ENCODE assay signal across 9 cellular contexts in genomic region chr16:56625943-56626654, GRCh38. TPM values are rescaled to one million over a fixed set of nuclear protein-coding genes. Genes with fewer than 3 reads are reported as not detected.
DNase-seq lines count a peak whose midpoint lies in the region; ATAC-seq, FAIRE-seq and TF ChIP-seq lines count a peak whose summit lies in the region.
"Had no signal": no experiment of that assay in that cellular context is flagged by ENCODE, and none has a peak within 500 bp of the region (broad histone marks: within the 10 kb centered on the region; RNA-seq: fewer than 3 reads in every experiment).

No MANE protein-coding gene starts in this region.

- H3K9me3 Mint-ChIP-seq in naive thymus-derived CD8-positive, alpha-beta T cell = no peaks in the 10 kb centered on the region

- H4K20me1 ChIP-seq in PC-9 (ENCODE audit: insufficient read depth) = no peaks in the 10 kb centered on the region

- DNase-seq in GM06990 (ENCODE audit: extremely low read depth, insufficient read length) (no peak), PC-9 (no peak), epithelial cell of proximal tubule (ENCODE audit: low read depth) (no peak), frontal cortex (ENCODE audit: low spot score in 2 of 2) (no peak), NCI-H1105 (lab: John Stamatoyannopoulos, UW) (no peak)
- DNase-seq in naive thymus-derived CD8-positive, alpha-beta T cell = no peak

- H3K27ac ChIP-seq in PC-9 = no peak overlapping the region

- peaks cover 0 to 2% (median 0%) of the 10 kb centered on the region in 3 donors for H3K36me3 Mint-ChIP-seq in naive thymus-derived CD8-positive, alpha-beta T cell

- peak; percentile 42 to 43 for ATAC-seq in naive thymus-derived CD8-positive, alpha-beta T cell
- ATAC-seq in GM18858 (IDR thresholded peaks at IDR 0.05; ENCODE audit: unreplicated experiment) = no peak
- ATAC-seq in GM21529 (IDR thresholded peaks at IDR 0.05; ENCODE audit: unreplicated experiment) = no peak

- no peak overlapping the region for H3K4me2 ChIP-seq in PC-9

- no peaks in the 10 kb centered on the region for H3K9me3 ChIP-seq in PC-9 (ENCODE audit: insufficient read depth, low read depth)

- CTCF ChIA-PET in PC-9 (lab: Charles Lee) = interaction anchor here (0.7 kb wide), 1 partner anchor 49 kb away, joined by 4 read pairs; no protein-coding TSS in a partner anchor

- no peak overlapping the region for H2AFZ ChIP-seq in PC-9

- intact Hi-C loops in PC-9 (cut with micrococcal nuclease; ENCODE audit: unreplicated experiment) = loop anchor here (2.0 kb wide), 1 partner anchor 19 kb away; no protein-coding TSS in a partner anchor

- FAIRE-seq in frontal cortex (lab: Jason Lieb, UNC) = no peak
- FAIRE-seq: K562 had no signal

- TSS peak; percentile 94 for BruUV-seq in PC-9 (replicated peaks; lab: Mats Ljungman, UMichigan)

- H3K4me1 ChIP-seq in PC-9 (replicated peaks; ENCODE audit: insufficient read depth) = peaks cover 17% of the 10 kb centered on the region

- TF ChIP-seq CTCF in GM06990 (IDR thresholded peaks at IDR 0.05; ENCODE audit: insufficient read depth, low read length, poor library complexity, severe bottlenecking) (no peak), PC-9 (conservative IDR thresholded peaks at IDR 0.05) (no peak), epithelial cell of proximal tubule (conservative IDR thresholded peaks at IDR 0.05; ENCODE audit: low read depth, low read length) (no peak)

- peaks cover 3 to 22% (median 12%) of the 10 kb centered on the region in 5 donors for H3K27me3 Mint-ChIP-seq in naive thymus-derived CD8-positive, alpha-beta T cell

- H3K9me2 ChIP-seq in PC-9 (ENCODE audit: insufficient read depth) = no peaks in the 10 kb centered on the region

- H3K4me3 ChIP-seq in GM06990 (replicated peaks; ENCODE audit: low read depth, low read length) (peak overlapping the region; percentile 59), PC-9 (no peak overlapping the region), epithelial cell of proximal tubule (ENCODE audit: low read depth, low read length) (peak overlapping the region; percentile 63)
- H3K4me3 ChIP-seq: K562 had no signal

- H3K36me3 ChIP-seq in GM06990 (ENCODE audit: control insufficient read depth, insufficient read depth, low read length) (no peaks in the 10 kb centered on the region), PC-9 (ENCODE audit: low read depth) (no peaks in the 10 kb centered on the region)

- peaks cover 8% of the 10 kb centered on the region; the same call in 1 of the 2 replicates for H3F3A ChIP-seq in PC-9 (ENCODE audit: insufficient read depth, low read depth)

- H3K27ac Mint-ChIP-seq in naive thymus-derived CD8-positive, alpha-beta T cell = peak overlapping the region in 9 of 10 donors; percentile 52 to 90 (median 83)

- POLR2A ChIA-PET in PC-9 (lab: Charles Lee; ENCODE audit: unreplicated experiment) = interaction anchor here (0.7 kb wide), 1 partner anchor 407 kb away, joined by 7 read pairs; no protein-coding TSS in a partner anchor
- POLR2A ChIA-PET in naive thymus-derived CD8-positive, alpha-beta T cell (lab: Charles Lee) = interaction anchor here (1.1 to 6.7 kb wide), 3 partner anchors 16 to 18 kb away, joined by 3 to 50 read pairs (median 6); partner anchors contain the start of gene MT2A

- no peaks in the 10 kb centered on the region; the same call in 1 of the 2 replicates for H3K27me3 ChIP-seq in GM06990 (replicated peaks; ENCODE audit: control insufficient read depth, insufficient read depth, low read length)
- no peaks in the 10 kb centered on the region for H3K27me3 ChIP-seq in PC-9 (ENCODE audit: insufficient read depth, low read depth)

- H3K4me1 Mint-ChIP-seq in naive thymus-derived CD8-positive, alpha-beta T cell = peaks cover 10 to 22% (median 17%) of the 10 kb centered on the region in 4 donors

- no peaks in the 10 kb centered on the region for H3K79me2 ChIP-seq in PC-9 (ENCODE audit: low read depth)

- peak overlapping the region; percentile 83 to 95 (median 88) for H3K4me3 Mint-ChIP-seq in naive thymus-derived CD8-positive, alpha-beta T cell

RNA-seq across cellular contexts. Expression of gene MT1E, which starts 0.5 kb away (rescaled TPM):
- 22.0 and 22.2 TPM in 2 replicates for total RNA-seq in PC-9 (2021)
- total RNA-seq in epithelial cell of proximal tubule = 724 and 1,203 TPM in 2 replicates
- total RNA-seq in naive thymus-derived CD8-positive, alpha-beta T cell = 1 to 10 TPM; 1.3 to 1.6 TPM
- polyA plus RNA-seq in naive thymus-derived CD8-positive, alpha-beta T cell = 10 to 100 TPM in 2 of 3 donors, 1 to 10 TPM in 1; 7.1 to 21.9 (median 10.5) TPM
- 5.7 TPM for total RNA-seq in frontal cortex

RNA-seq across cellular contexts. Expression of gene MT1M, which starts 6.4 kb away (rescaled TPM):
- total RNA-seq in PC-9 (2021) (not detected in 2 replicates), epithelial cell of proximal tubule (19.1 and 124 TPM in 2 replicates), frontal cortex (not detected)
- total RNA-seq in naive thymus-derived CD8-positive, alpha-beta T cell = not detected
- polyA plus RNA-seq in naive thymus-derived CD8-positive, alpha-beta T cell = not detected
- total RNA-seq: K562 had no signal
- polyA plus RNA-seq: K562 had no signal

RNA-seq across cellular contexts. Expression of gene MT1A, which starts 12.4 kb away (rescaled TPM):
- total RNA-seq in PC-9 (2021) = 16.9 and 23.5 TPM in 2 replicates
- 26.0 and 62.4 TPM in 2 replicates for total RNA-seq in epithelial cell of proximal tubule
- not detected for total RNA-seq in naive thymus-derived CD8-positive, alpha-beta T cell
- not detected for polyA plus RNA-seq in naive thymus-derived CD8-positive, alpha-beta T cell
- total RNA-seq in frontal cortex = not detected
- total RNA-seq: K562 had no signal

RNA-seq across cellular contexts. Expression of gene MT2A, which starts 17.7 kb away (rescaled TPM):
- total RNA-seq in PC-9 (2021) = 203 and 353 TPM in 2 replicates
- 1,146 and 1,559 TPM in 2 replicates for total RNA-seq in epithelial cell of proximal tubule
- total RNA-seq in naive thymus-derived CD8-positive, alpha-beta T cell = 10 to 100 TPM; 32.3 to 39.0 TPM
- 100 to 1,000 TPM; 248 to 303 (median 294) TPM for polyA plus RNA-seq in naive thymus-derived CD8-positive, alpha-beta T cell
- total RNA-seq in frontal cortex = 1.6 TPM

RNA-seq across cellular contexts. Expression of gene MT1B, which starts 25.6 kb away (rescaled TPM):
- total RNA-seq in PC-9 (2021) = not detected in 2 replicates
- total RNA-seq in epithelial cell of proximal tubule = not detected in 2 replicates
- total RNA-seq in naive thymus-derived CD8-positive, alpha-beta T cell = not detected
- not detected for polyA plus RNA-seq in naive thymus-derived CD8-positive, alpha-beta T cell
- not detected for total RNA-seq in frontal cortex
- total RNA-seq: K562 had no signal
- polyA plus RNA-seq: K562 had no signal

Comparison
In these comparisons a context has a peak if more than half of its experiments do, and no peak if none do; other contexts are left out.
1. ATAC-seq: peak in naive thymus-derived CD8-positive, alpha-beta T cell (2 of 2); none in GM18858 (single experiment) and GM21529 (single experiment).
2. RNA of gene MT1E, which starts 0.5 kb away (total RNA-seq): 724 to 1,203 TPM in epithelial cell of proximal tubule; 22.0 to 22.2 TPM in PC-9, 5.7 TPM in frontal cortex (single experiment) and 1.3 to 1.6 TPM in naive thymus-derived CD8-positive, alpha-beta T cell; every median in the first group is over 10 times any median in the second.
3. RNA of gene MT1M, which starts 6.4 kb away (total RNA-seq): 19.1 to 124 TPM in epithelial cell of proximal tubule; not detected in PC-9, not detected in naive thymus-derived CD8-positive, alpha-beta T cell and not detected in frontal cortex (single experiment); every median in the first group is over 10 times any median in the second.
4. RNA of gene MT1A, which starts 12.4 kb away (total RNA-seq): 26.0 to 62.4 TPM in epithelial cell of proximal tubule and 16.9 to 23.5 TPM in PC-9; not detected in naive thymus-derived CD8-positive, alpha-beta T cell and not detected in frontal cortex (single experiment); every median in the first group is over 10 times any median in the second.